24 cellular contexts compared by ENCODE assay signal in the genomic region with DNA sequence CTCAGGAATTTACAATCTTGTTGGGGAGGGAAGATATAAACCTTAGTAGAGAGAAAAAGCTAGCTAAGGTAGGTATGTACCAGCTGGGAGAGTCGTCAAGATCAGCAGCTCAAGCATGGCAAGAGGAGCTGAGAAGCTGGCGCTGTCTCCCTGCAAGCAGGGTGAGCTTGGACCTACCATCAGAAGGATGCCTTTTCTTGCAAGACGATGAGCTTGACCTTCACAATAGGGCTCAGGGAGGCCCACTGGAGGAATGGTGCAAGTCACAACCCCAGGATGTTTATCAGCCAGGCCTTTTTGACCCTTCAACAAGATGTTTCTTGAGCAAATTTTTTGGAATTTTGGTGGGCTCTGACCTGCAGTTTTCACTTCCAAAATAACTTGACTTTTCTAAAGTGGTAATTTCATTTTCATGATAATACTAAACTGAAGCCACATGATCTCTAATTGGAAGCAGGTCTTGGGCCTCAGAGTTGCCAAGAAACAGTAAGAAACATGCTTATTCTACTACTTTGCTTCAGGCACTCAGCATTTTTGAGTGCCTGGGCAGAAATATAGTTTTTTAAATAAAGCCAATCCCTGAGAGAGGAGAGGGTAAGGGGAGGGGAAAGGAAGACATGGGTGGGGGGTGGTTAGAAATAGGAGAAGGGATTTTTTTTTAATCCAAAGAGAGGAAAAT.
A peak's percentile ranks its signal among the peaks of the same experiment; 100 is the strongest.
DNase-seq lines count a peak whose midpoint lies in the region; TF ChIP-seq lines count a peak whose summit lies in the region.
"Had no signal": no experiment of that assay in that cellular context is flagged by ENCODE, and none has a peak within 500 bp of the region (broad histone marks: within the 10 kb centered on the region; RNA-seq: fewer than 3 reads in every experiment).

No MANE protein-coding gene starts in this region.

- intact Hi-C loops in uterus (cut with DNase I; ENCODE audit: low total_unique reads) = no loop called here
- intact Hi-C loops in colonic mucosa (cut with DNase I) = no loop called here

- no peaks in the 10 kb centered on the region for H3K4me1 ChIP-seq in SK-N-SH (ENCODE audit: control insufficient read depth in 1 of 2, insufficient read depth in 2 of 2, low read depth in 1 of 2, low read length in 1 of 2)
- no peaks in the 10 kb centered on the region for H3K4me1 ChIP-seq in uterus
- no peaks in the 10 kb centered on the region for H3K4me1 ChIP-seq in colonic mucosa
- H3K4me1 ChIP-seq: foreskin keratinocyte, psoas muscle, SJCRH30 had no signal

- H3K9me3 ChIP-seq in SK-N-SH = no peaks in the 10 kb centered on the region
- H3K9me3 ChIP-seq in uterus = no peaks in the 10 kb centered on the region
- H3K9me3 ChIP-seq in colonic mucosa = no peaks in the 10 kb centered on the region
- H3K9me3 ChIP-seq: psoas muscle, SJCRH30, tibial nerve had no signal

- no peak for TF ChIP-seq RAD21 in SK-N-SH (IDR thresholded peaks at IDR 0.05; ENCODE audit: low read length)

- H3K36me3 ChIP-seq in SK-N-SH (replicated peaks in 1 of 2; ENCODE audit: control insufficient read depth in 1 of 2, insufficient read depth in 2 of 2, low read length in 1 of 2) (no peaks in the 10 kb centered on the region), uterus (no peaks in the 10 kb centered on the region), colonic mucosa (no peaks in the 10 kb centered on the region)
- H3K36me3 ChIP-seq: SJCRH30, tibial nerve had no signal

- no peak overlapping the region for H2AFZ ChIP-seq in SK-N-SH (ENCODE audit: low read depth)

- H3K4me3 ChIP-seq in SK-N-SH (ENCODE audit: low read depth in 2 of 2, low read length in 1 of 2) = no peak overlapping the region
- no peak overlapping the region for H3K4me3 ChIP-seq in uterus
- H3K4me3 ChIP-seq in colonic mucosa = no peak overlapping the region
- H3K4me3 ChIP-seq: K562, psoas muscle, SJCRH30, tibial nerve had no signal

- peaks cover 3% of the 10 kb centered on the region for H3F3A ChIP-seq in SK-N-SH (replicated peaks; ENCODE audit: insufficient read depth)

- H3K4me2 ChIP-seq in SK-N-SH = no peak overlapping the region

- TF ChIP-seq POLR2A in uterus (IDR thresholded peaks at IDR 0.05) = no peak

- TF ChIP-seq EP300 in SK-N-SH (IDR thresholded peaks at IDR 0.05; ENCODE audit: borderline replicate concordance in 1 of 2, low read depth in 1 of 2, low read length in 1 of 2) = no peak

- peak; percentile 15 for DNase-seq in GM04503 (ENCODE audit: low read depth)
- no peak for DNase-seq in SK-N-SH
- peak; percentile 87 for DNase-seq in fibroblast of peridontal ligament (ENCODE audit: extremely low read depth)
- no peak for DNase-seq in uterus
- no peak for DNase-seq in colonic mucosa
- no peak for DNase-seq in activated CD4-positive, CD25-positive, alpha-beta regulatory T cell treated with anti-CD3 and anti-CD28 coated beads, Interleukin-2, amount 50 U/mL, for 72 hours
- no peak for DNase-seq in COLO668 (lab: John Stamatoyannopoulos, UW; ENCODE audit: unreplicated experiment)
- DNase-seq: activated CD4-positive, alpha-beta T cell treated with anti-CD3 and anti-CD28 coated beads, Interleukin-2, amount 50 U/mL, for 48 hours; activated naive CD4-positive, alpha-beta T cell treated with anti-CD3 and anti-CD28 coated beads, Interleukin-2, amount 10 ng/mL, durations not matched to agents 7 days and 5 days; CD4-positive, CD25-positive, alpha-beta regulatory T cell; DMS79 treated with DMSO at 0.1 percent for 48 hours; foreskin keratinocyte; head of caudate nucleus; naive thymus-derived CD8-positive, alpha-beta T cell; NCI-H1092 treated with DMSO at 0.1 percent for 48 hours; NCI-H1694 treated with DMSO at 0.1 percent for 48 hours; NCI-H2171; nucleus accumbens; psoas muscle; SJCRH30; stimulated activated CD4-positive, alpha-beta T cell treated with anti-CD3 and anti-CD28 coated beads, Interleukin-4, amount 100 ng/mL, for 1 hour; T-helper 17 cell had no signal

- no peak for TF ChIP-seq CTCF in SK-N-SH (IDR thresholded peaks at IDR 0.05)
- TF ChIP-seq CTCF in uterus (IDR thresholded peaks at IDR 0.05) = no peak
- TF ChIP-seq CTCF in colonic mucosa (IDR thresholded peaks at IDR 0.05) = no peak

- H3K79me2 ChIP-seq in SK-N-SH (ENCODE audit: insufficient read depth) = no peaks in the 10 kb centered on the region

- H3K9me2 ChIP-seq in SK-N-SH = no peaks in the 10 kb centered on the region

- no peak overlapping the region for H3K9ac ChIP-seq in SK-N-SH
- no peak overlapping the region for H3K9ac ChIP-seq in colonic mucosa (ENCODE audit: low read depth in 2 of 2, low read length in 2 of 2)

- POLR2A ChIA-PET in SK-N-SH (lab: Yijun Ruan, JAX) = no interaction called here

- H3K27ac ChIP-seq in SK-N-SH (ENCODE audit: low read depth in 2 of 2, low read length in 1 of 2) (no peak overlapping the region), uterus (peak overlapping the region; percentile 7 to 46), colonic mucosa (no peak overlapping the region)
- H3K27ac ChIP-seq: foreskin keratinocyte, psoas muscle, SJCRH30 had no signal

- H3K27me3 ChIP-seq in SK-N-SH (ENCODE audit: insufficient read depth) (no peaks in the 10 kb centered on the region), uterus (no peaks in the 10 kb centered on the region), colonic mucosa (no peaks in the 10 kb centered on the region)
- H3K27me3 ChIP-seq: SJCRH30, tibial nerve had no signal

- CTCF ChIA-PET in SK-N-SH (lab: Yijun Ruan, JAX) = no interaction called here

- H4K20me1 ChIP-seq in SK-N-SH (ENCODE audit: insufficient read depth) = no peaks in the 10 kb centered on the region

- WGBS in SK-N-SH (ENCODE audit: low lambda C conversion rate) = 26% methylated on average over 3 of the region's 3 CpGs

TF ChIP-seq in SK-N-SH, 30 proteins besides CTCF, POLR2A, EP300 and RAD21:
- TF ChIP-seq TCF12 (IDR thresholded peaks at IDR 0.05) (peak; percentile 35; the same call in 1 of the 2 replicates), RFX5 (IDR thresholded peaks at IDR 0.05; ENCODE audit: low read length) (no peak)
- TF ChIP-seq, protein P1, sequence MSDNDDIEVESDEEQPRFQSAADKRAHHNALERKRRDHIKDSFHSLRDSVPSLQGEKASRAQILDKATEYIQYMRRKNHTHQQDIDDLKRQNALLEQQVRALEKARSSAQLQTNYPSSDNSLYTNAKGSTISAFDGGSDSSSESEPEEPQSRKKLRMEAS (IDR thresholded peaks at IDR 0.05; ENCODE audit: low read depth) = no peak
- TF ChIP-seq, protein P2, sequence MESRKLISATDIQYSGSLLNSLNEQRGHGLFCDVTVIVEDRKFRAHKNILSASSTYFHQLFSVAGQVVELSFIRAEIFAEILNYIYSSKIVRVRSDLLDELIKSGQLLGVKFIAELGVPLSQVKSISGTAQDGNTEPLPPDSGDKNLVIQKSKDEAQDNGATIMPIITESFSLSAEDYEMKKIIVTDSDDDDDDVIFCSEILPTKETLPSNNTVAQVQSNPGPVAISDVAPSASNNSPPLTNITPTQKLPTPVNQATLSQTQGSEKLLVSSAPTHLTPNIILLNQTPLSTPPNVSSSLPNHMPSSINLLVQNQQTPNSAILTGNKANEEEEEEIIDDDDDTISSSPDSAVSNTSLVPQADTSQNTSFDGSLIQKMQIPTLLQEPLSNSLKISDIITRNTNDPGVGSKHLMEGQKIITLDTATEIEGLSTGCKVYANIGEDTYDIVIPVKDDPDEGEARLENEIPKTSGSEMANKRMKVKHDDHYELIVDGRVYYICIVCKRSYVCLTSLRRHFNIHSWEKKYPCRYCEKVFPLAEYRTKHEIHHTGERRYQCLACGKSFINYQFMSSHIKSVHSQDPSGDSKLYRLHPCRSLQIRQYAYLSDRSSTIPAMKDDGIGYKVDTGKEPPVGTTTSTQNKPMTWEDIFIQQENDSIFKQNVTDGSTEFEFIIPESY (IDR thresholded peaks at IDR 0.05; ENCODE audit: borderline replicate concordance, low read depth) = no peak

Comparison
In these comparisons a context has a peak if more than half of its experiments do, and no peak if none do; other contexts are left out.
1. DNase-seq: peak in GM04503 (single experiment) and fibroblast of peridontal ligament (single experiment); none in SK-N-SH (single experiment), uterus (0 of 2), colonic mucosa (single experiment), activated CD4-positive, CD25-positive, alpha-beta regulatory T cell treated with anti-CD3 and anti-CD28 coated beads, Interleukin-2, amount 50 U/mL, for 72 hours (single experiment) and COLO668 (single experiment).
2. H3K27ac ChIP-seq: peak in uterus (2 of 2); none in SK-N-SH (0 of 2) and colonic mucosa (single experiment).